8 cellular contexts compared by ENCODE assay signal in the genomic region with DNA sequence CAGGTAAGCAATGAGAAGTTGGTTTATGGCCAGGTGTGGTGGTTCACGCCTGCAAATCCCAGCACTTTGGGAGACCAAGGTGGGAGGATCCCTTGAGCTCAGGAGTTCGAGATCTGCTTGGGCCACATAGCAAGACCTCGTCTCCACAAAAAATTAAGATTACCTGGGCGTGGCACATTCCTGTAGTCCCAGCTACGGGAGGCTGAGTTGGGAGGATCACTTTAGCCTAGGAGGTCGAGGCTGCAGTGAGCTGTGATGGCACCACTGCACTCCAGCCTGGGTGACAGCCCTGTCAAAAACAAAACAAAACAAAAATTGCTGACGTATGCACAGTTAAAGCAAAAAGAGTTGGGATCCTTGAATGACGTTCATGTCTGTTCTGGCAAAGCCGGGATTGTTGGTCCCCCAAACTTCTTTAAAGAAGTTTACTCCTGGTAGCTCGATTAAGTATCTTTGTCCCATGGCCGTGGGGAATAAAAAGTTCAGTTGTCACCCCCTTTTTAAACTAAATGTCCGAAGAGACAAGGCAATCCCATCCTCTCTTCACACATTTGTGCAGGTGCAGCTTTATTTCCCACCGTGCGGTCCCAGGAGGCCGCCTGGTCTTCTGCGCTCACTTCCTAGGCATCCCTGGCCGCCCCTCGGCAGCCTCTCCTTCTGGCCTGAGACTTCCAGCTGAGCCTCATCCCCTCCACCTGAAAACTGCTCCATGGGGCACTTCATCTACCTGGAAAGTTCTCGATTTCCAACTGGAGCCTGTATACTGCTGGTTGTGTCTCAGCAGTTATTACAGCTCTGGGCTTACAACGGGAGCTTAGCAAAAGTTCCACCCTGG.
DNase-seq lines count a peak whose midpoint lies in the region; ATAC-seq lines count a peak whose summit lies in the region.

No MANE protein-coding gene starts in this region.

- H3K27ac Mint-ChIP-seq in stimulated activated naive CD8-positive, alpha-beta T cell treated with anti-CD3 and anti-CD28 coated beads, Interleukin-15, Interleukin-2, amounts not matched to agents 100 ng/mL and 50 ng/mL, for 24 hours, result peak overlapping the region; percentile 90

- ATAC-seq in stimulated activated naive CD8-positive, alpha-beta T cell treated with anti-CD3 and anti-CD28 coated beads, Interleukin-15, Interleukin-2, amounts not matched to agents 100 U/mL and 50 U/mL, for 24 hours, result no peak
- peak; percentile 5 for ATAC-seq in HG03354 (IDR thresholded peaks at IDR 0.05; ENCODE audit: poor library complexity, severe bottlenecking, unreplicated experiment)
- ATAC-seq in GM18861 (IDR thresholded peaks at IDR 0.05; ENCODE audit: unreplicated experiment), result no peak

- no peaks in the 10 kb centered on the region for H3K9me3 ChIP-seq in adipocyte (ENCODE audit: control insufficient read depth, low read length)
- H3K9me3 ChIP-seq in stomach smooth muscle (ENCODE audit: control insufficient read depth in 2 of 2, low read length in 2 of 2), result no peaks in the 10 kb centered on the region

- peak overlapping the region; percentile 95 for H3K4me3 Mint-ChIP-seq in stimulated activated naive CD8-positive, alpha-beta T cell treated with anti-CD3 and anti-CD28 coated beads, Interleukin-15, Interleukin-2, amounts not matched to agents 100 ng/mL and 50 ng/mL, for 24 hours

- H3K9ac ChIP-seq in adipocyte (ENCODE audit: low read length) (peak overlapping the region; percentile 93), stomach smooth muscle (ENCODE audit: low read length in 2 of 2) (peak overlapping the region; percentile 91 to 96)

- H3K4me3 ChIP-seq in adipocyte (ENCODE audit: low read length) (peak overlapping the region; percentile 90), stomach smooth muscle (ENCODE audit: low read length in 2 of 2) (peak overlapping the region; percentile 87 to 100)

- H3K36me3 ChIP-seq in adipocyte (ENCODE audit: control insufficient read depth, insufficient read depth, low read length, severe bottlenecking), result no peaks in the 10 kb centered on the region
- H3K36me3 ChIP-seq in stomach smooth muscle (ENCODE audit: control insufficient read depth in 2 of 2, insufficient read depth in 2 of 2, low read length in 2 of 2), result no peaks in the 10 kb centered on the region

- peaks cover 26% of the 10 kb centered on the region for H3K4me1 ChIP-seq in adipocyte (ENCODE audit: control insufficient read depth, insufficient read depth, low read length)
- H3K4me1 ChIP-seq in stomach smooth muscle (ENCODE audit: control insufficient read depth, insufficient read depth, low read length), result peaks cover 12% of the 10 kb centered on the region

- peaks cover 15% of the 10 kb centered on the region for H3K36me3 Mint-ChIP-seq in stimulated activated naive CD8-positive, alpha-beta T cell treated with anti-CD3 and anti-CD28 coated beads, Interleukin-15, Interleukin-2, amounts not matched to agents 100 ng/mL and 50 ng/mL, for 24 hours (ENCODE audit: low read depth)

- no peaks in the 10 kb centered on the region for H3K27me3 ChIP-seq in adipocyte (replicated peaks; ENCODE audit: control insufficient read depth, insufficient read depth, low read length)
- H3K27me3 ChIP-seq in stomach smooth muscle (ENCODE audit: control insufficient read depth in 1 of 2, insufficient read depth in 2 of 2, low read length in 2 of 2), result no peaks in the 10 kb centered on the region

- H3K27ac ChIP-seq in stomach smooth muscle (ENCODE audit: low read length), result peak overlapping the region; percentile 88

- H3K9me3 Mint-ChIP-seq in stimulated activated naive CD8-positive, alpha-beta T cell treated with anti-CD3 and anti-CD28 coated beads, Interleukin-15, Interleukin-2, amounts not matched to agents 100 ng/mL and 50 ng/mL, for 24 hours, result no peaks in the 10 kb centered on the region

- H3K27me3 Mint-ChIP-seq in stimulated activated naive CD8-positive, alpha-beta T cell treated with anti-CD3 and anti-CD28 coated beads, Interleukin-15, Interleukin-2, amounts not matched to agents 100 ng/mL and 50 ng/mL, for 24 hours, result no peaks in the 10 kb centered on the region

- no peak for DNase-seq in stimulated activated naive CD8-positive, alpha-beta T cell treated with anti-CD3 and anti-CD28 coated beads, Interleukin-15, Interleukin-2, amounts not matched to agents 100 U/mL and 50 U/mL, for 24 hours
- DNase-seq in adipocyte (ENCODE audit: low read depth) (no peak), iPS-NIHi7 (ENCODE audit: extremely low spot score) (peak; percentile 25)
- no peak for DNase-seq in stimulated activated CD4-positive, alpha-beta T cell treated with anti-CD3 and anti-CD28 coated beads, Interleukin-1b, Interleukin-23, amount 100 ng/mL, for 48 hours

- H3K4me1 Mint-ChIP-seq in stimulated activated naive CD8-positive, alpha-beta T cell treated with anti-CD3 and anti-CD28 coated beads, Interleukin-15, Interleukin-2, amounts not matched to agents 100 ng/mL and 50 ng/mL, for 24 hours (ENCODE audit: low read depth), result peaks cover 44% of the 10 kb centered on the region
